20 cellular contexts compared by ENCODE assay signal in the genomic region with DNA sequence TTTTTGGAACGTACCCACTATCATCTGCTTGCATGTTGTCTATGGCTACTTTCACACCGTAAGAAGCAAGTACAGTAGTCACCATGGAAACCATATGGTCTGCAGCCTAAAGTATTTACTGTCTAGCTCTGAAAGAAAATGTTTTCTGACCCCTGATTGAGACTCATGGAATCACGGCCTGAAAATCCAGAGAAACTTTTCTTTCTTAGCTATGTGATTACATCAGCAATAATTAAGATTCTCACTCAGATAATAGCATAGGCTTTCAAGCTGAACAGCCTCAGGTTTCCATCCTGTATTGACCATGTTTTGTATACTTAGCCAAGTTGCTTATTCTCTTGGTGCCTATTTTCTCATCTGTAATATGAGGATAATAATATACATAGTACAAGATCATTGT.
"Had no signal": no experiment of that assay in that cellular context is flagged by ENCODE, and none has a peak within 500 bp of the region (broad histone marks: within the 10 kb centered on the region; RNA-seq: fewer than 3 reads in every experiment).

No MANE protein-coding gene starts in this region.

- H3K4me1 ChIP-seq: SJSA1 had no signal

- H3K9me3 ChIP-seq: SJSA1 had no signal

- DNase-seq: KBM-7, MV-4-11, NCI-H1048, NCI-H1105, NCI-H1417, NCI-H1436 treated with DMSO at 0.1 percent for 48 hours, NCI-H1694, NCI-H187 treated with DMSO at 0.1 percent for 48 hours, NCI-H2029 treated with DMSO at 0.1 percent for 48 hours, NCI-H2171, NCI-H226, NCI-H510A treated with DMSO at 0.1 percent for 48 hours, NCI-H526, NCI-H774, Right ventricle myocardium superior, RPMI8226, SIG-M5 had no signal

- H3K4me3 ChIP-seq: SJSA1, SK-N-MC had no signal

- H3K27ac ChIP-seq: HL-60, SJSA1, SK-N-MC had no signal

- H3K36me3 ChIP-seq: SJSA1 had no signal

- H3K27me3 ChIP-seq: SJSA1 had no signal
